8 cellular contexts compared by ENCODE assay signal in the genomic region with DNA sequence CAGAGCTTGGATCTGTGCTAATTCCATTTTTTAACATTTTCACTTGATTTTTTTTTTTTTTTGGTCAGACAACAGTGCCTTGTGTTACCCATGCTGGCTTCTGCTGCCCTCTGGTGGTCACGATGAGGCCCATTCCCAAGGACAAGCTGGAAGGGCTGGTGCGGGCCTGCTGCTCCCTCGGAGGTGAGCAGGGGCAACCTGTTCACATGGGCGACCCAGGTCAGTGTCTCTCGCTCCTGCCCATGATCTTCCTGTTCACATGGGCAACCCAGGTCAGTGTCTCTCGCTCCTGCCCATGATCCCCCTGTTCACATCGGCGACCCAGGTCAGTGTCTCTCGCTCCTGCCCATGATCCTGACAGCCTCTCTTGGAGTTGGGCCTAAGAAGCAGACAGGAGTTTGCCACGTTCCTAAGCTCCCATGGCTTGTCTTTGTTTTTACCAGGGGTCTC. TPM values are rescaled to one million over a fixed set of nuclear protein-coding genes. Genes with fewer than 3 reads are reported as not detected.
DNase-seq lines count a peak whose midpoint lies in the region; ATAC-seq and TF ChIP-seq lines count a peak whose summit lies in the region.

No MANE protein-coding gene starts in this region.

- H3K27me3 ChIP-seq in AG04450 (ENCODE audit: control insufficient read depth, insufficient read depth, low read length) = no peaks in the 10 kb centered on the region

- no peak for ATAC-seq in GM18907 (IDR thresholded peaks at IDR 0.05; ENCODE audit: unreplicated experiment)

- peak; percentile 94 for TF ChIP-seq CTCF in AG04450 (IDR thresholded peaks at IDR 0.05; ENCODE audit: low read depth, low read length)

- POLR2A ChIA-PET in AG04450 (lab: Yijun Ruan, JAX) = interaction anchor here (0.7 kb wide), 1 partner anchor 10 kb away, joined by 3 read pairs; no protein-coding TSS in a partner anchor

- no peak overlapping the region for H3K27ac ChIP-seq in AG04450 (ENCODE audit: low read depth, low read length)

- H3K4me3 ChIP-seq in AG04450 (ENCODE audit: low read depth, low read length) = no peak overlapping the region

- DNase-seq in AG04450 (ENCODE audit: low read depth, low spot score) (peak; percentile 64), GM19238 (ENCODE audit: insufficient read length, low spot score) (peak; percentile 58), NCI-H2171 (lab: John Stamatoyannopoulos, UW) (peak; percentile 77), cerebellum (ENCODE audit: low spot score) (peak; percentile 83), left kidney (ENCODE audit: low read depth, low spot score) (peak; percentile 91)
- peak; percentile 86 for DNase-seq in activated CD4-positive, alpha-beta T cell treated with anti-CD3 and anti-CD28 coated beads for 48 hours
- DNase-seq in stimulated activated CD4-positive, alpha-beta T cell treated with anti-CD3 and anti-CD28 coated beads, Interleukin-2, amount 100 ng/mL, for 4 hours (ENCODE audit: low read depth) = peak; percentile 71

- no peaks in the 10 kb centered on the region for H3K9me3 ChIP-seq in AG04450 (ENCODE audit: control insufficient read depth, insufficient read depth, low read length)

- CTCF ChIA-PET in AG04450 (lab: Charles Lee) = interaction anchor here (0.5 to 9.4 kb wide), 87 partner anchors 9 to 1789 kb away, joined by 3 to 350 read pairs (median 4); partner anchors contain the start of genes DGLUCY, GPR68 and RPS6KA5

RNA-seq across cellular contexts. Expression of gene DGLUCY, which starts 59.4 kb away (rescaled TPM):
- 22.1 and 24.1 TPM in 2 replicates for polyA plus RNA-seq in AG04450 (2011; rRNA removed)
- 36.1 and 36.5 TPM in 2 replicates for polyA minus RNA-seq in AG04450 (2011; rRNA and poly(A)+ RNA removed)
- 31.6 TPM for total RNA-seq in cerebellum
